1 cellular context compared by ENCODE assay signal in genomic region chrX:40749874-40750273, GRCh38.
TF ChIP-seq lines count a peak whose summit lies in the region.

No MANE protein-coding gene starts in this region.

TF ChIP-seq in HepG2, 621 proteins besides CTCF, POLR2A, EP300 and RAD21 (continued from another document):
- TF ChIP-seq MNT (IDR thresholded peaks at IDR 0.05) (no peak), ZNF281 (CRISPR knock-in tag; IDR thresholded peaks at IDR 0.05; ENCODE audit: borderline replicate concordance) (no peak), ZNF121 (CRISPR knock-in tag; IDR thresholded peaks at IDR 0.05) (no peak), ZNF841 (CRISPR knock-in tag; IDR thresholded peaks at IDR 0.05; ENCODE audit: borderline replicate concordance) (no peak), ZNF678 (CRISPR knock-in tag; IDR thresholded peaks at IDR 0.05) (no peak), SP5 (CRISPR knock-in tag; IDR thresholded peaks at IDR 0.05; ENCODE audit: borderline replicate concordance, low read depth) (no peak), FOXP4 (CRISPR knock-in tag; IDR thresholded peaks at IDR 0.05) (no peak), ZNF772 (CRISPR knock-in tag; IDR thresholded peaks at IDR 0.05) (no peak)
TF ChIP-seq in HepG2: peak in this region for 0.
